1 cellular context compared by ENCODE assay signal in the genomic region with DNA sequence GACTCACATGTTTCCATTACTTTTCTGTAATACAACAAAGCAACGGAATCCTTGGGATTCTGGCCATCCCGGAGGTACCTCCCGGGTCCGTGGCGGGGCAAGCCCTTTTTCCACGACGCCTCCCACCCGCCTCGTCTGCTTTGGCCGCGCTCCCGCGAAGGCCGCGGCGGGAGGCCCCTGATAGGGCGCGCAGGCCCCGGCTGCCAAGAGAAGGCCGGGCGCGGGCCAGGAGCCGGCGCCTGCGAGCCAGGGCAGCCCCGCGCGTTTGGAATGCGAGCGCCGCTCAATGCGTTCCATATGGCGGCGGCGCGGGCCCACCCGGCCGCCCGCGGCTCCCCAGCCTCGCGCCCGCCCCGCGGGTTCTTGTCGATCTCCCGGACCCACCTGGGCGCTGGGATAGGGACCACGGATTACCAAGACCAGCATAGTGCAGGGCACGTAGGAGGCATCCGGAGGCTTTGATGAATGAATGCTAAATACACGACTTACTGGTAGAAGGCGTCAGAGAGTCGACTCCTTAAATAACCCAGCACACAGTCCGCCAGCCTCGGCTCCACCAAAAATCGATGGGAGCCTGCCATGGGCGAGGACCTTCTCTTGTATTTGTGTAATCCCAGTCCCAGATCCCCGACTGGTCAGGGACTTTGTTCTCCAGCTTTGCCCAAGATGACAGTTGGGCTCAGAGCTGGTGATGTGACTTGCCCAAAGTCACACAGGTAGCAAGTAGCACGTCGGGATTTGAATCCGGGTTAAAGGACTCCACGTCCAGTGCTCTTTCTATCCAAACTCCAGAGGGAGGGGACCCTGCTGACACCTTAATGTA.
TF ChIP-seq lines count a peak whose summit lies in the region.

No MANE protein-coding gene starts in this region.

TF ChIP-seq in GM12878, 131 proteins besides CTCF, POLR2A, EP300 and RAD21:
- TF ChIP-seq IKZF1 (conservative IDR thresholded peaks at IDR 0.05) = 0 out of 2 replicates have a peak, but pooled peaks have one; percentile 23
- TF ChIP-seq, protein P1, sequence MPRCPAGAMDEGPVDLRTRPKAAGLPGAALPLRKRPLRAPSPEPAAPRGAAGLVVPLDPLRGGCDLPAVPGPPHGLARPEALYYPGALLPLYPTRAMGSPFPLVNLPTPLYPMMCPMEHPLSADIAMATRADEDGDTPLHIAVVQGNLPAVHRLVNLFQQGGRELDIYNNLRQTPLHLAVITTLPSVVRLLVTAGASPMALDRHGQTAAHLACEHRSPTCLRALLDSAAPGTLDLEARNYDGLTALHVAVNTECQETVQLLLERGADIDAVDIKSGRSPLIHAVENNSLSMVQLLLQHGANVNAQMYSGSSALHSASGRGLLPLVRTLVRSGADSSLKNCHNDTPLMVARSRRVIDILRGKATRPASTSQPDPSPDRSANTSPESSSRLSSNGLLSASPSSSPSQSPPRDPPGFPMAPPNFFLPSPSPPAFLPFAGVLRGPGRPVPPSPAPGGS (IDR thresholded peaks at IDR 0.05; ENCODE audit: borderline replicate concordance, insufficient read depth, low read depth, low read length, poor library complexity, severe bottlenecking) = peak; percentile 43
- TF ChIP-seq ZNF384 (IDR thresholded peaks at IDR 0.05; ENCODE audit: borderline replicate concordance, low read depth, low read length) = no peak
